In genomic region chr3:41158947-41159346, GRCh38 we compare ENCODE assay signal across 12 cellular contexts. TPM values are rescaled to one million over a fixed set of nuclear protein-coding genes. Genes with fewer than 3 reads are reported as not detected.
DNase-seq lines count a peak whose midpoint lies in the region; ATAC-seq and TF ChIP-seq lines count a peak whose summit lies in the region.
"Had no signal": no experiment of that assay in that cellular context is flagged by ENCODE, and none has a peak within 500 bp of the region (broad histone marks: within the 10 kb centered on the region; RNA-seq: fewer than 3 reads in every experiment).

No MANE protein-coding gene starts in this region.

- CTCF ChIA-PET in HEK293 (lab: Yijun Ruan, JAX), result interaction anchor here (1.3 kb wide), 1 partner anchor 41 kb away, joined by 3 read pairs; the partner anchor contains the start of gene CTNNB1

- H3K27ac ChIP-seq in BLaER1 treated with 17β-estradiol and CSF1 and Interleukin-3, amounts not matched to agents 10 nM and 100 nM, result no peak overlapping the region
- peak overlapping the region; percentile 4; the same call in 1 of the 2 replicates for H3K27ac ChIP-seq in HEK293 (ENCODE audit: extremely low read depth, low read depth, low read length)
- H3K27ac ChIP-seq: brain microvascular endothelial cell, esophagus muscularis mucosa had no signal

- peaks cover 10 to 23% (median 16%) of the 10 kb centered on the region in 10 experiments; a peak in 17 of 20 replicates for H3K4me1 ChIP-seq in BLaER1 treated with 17β-estradiol and CSF1 and Interleukin-3, amounts not matched to agents 10 nM and 100 nM
- H3K4me1 ChIP-seq in HEK293 (ENCODE audit: control insufficient read depth, insufficient read depth, low read length), result no peaks in the 10 kb centered on the region; the same call in 1 of the 2 replicates
- H3K4me1 ChIP-seq: esophagus muscularis mucosa had no signal

- no peaks in the 10 kb centered on the region; a peak in 1 of 22 replicates for H4K20me1 ChIP-seq in BLaER1 treated with 17β-estradiol and CSF1 and Interleukin-3, amounts not matched to agents 10 nM and 100 nM

- peak; percentile 20 to 27 for DNase-seq in activated T-cell treated with anti-CD3 and anti-CD28 coated beads, Interleukin-2, amount 50 U/mL, for 48 hours
- DNase-seq in left colon, result peak; percentile 43 to 67
- no peak for DNase-seq in middle frontal gyrus (ENCODE audit: extremely low spot score, low spot score)
- no peak for DNase-seq in COLO829 (ENCODE audit: low spot score)
- DNase-seq: NCI-H82 had no signal

- no peak for TF ChIP-seq CTCF in HEK293 (tag by site-specific recombination; IDR thresholded peaks at IDR 0.05)

- intact Hi-C loops in left colon (cut with DNase I, micrococcal nuclease), result no loop called here

- ATAC-seq in left colon (peak; percentile 82), GM21528 (IDR thresholded peaks at IDR 0.05; ENCODE audit: low FRiP score, unreplicated experiment) (no peak), HG03460 (IDR thresholded peaks at IDR 0.05; ENCODE audit: unreplicated experiment) (no peak)
- ATAC-seq: natural killer cell treated with Interleukin-12 subunit alpha and Interleukin-12 subunit beta and Interleukin-15 and Interleukin-18, amount 100 ng/mL, for 72 hours had no signal

- H3K9me3 ChIP-seq in BLaER1 treated with 17β-estradiol and CSF1 and Interleukin-3, amounts not matched to agents 10 nM and 100 nM (replicated peaks in 1 of 11), result no peaks in the 10 kb centered on the region
- no peaks in the 10 kb centered on the region for H3K9me3 ChIP-seq in HEK293 (ENCODE audit: control insufficient read depth, insufficient read depth, low read depth, low read length)
- H3K9me3 ChIP-seq: esophagus muscularis mucosa had no signal

- H3K27me3 ChIP-seq in BLaER1 treated with 17β-estradiol and CSF1 and Interleukin-3, amounts not matched to agents 10 nM and 100 nM, result no peaks in the 10 kb centered on the region
- H3K27me3 ChIP-seq: brain microvascular endothelial cell, esophagus muscularis mucosa had no signal

- POLR2A ChIA-PET in HEK293 (lab: Yijun Ruan, JAX), result interaction anchor here (0.7 to 1.8 kb wide), 4 partner anchors 11 to 264 kb away, joined by 3 to 6 read pairs (median 4); partner anchors contain the start of gene CTNNB1

- no peak overlapping the region for H3K4me3 ChIP-seq in BLaER1 treated with 17β-estradiol and CSF1 and Interleukin-3, amounts not matched to agents 10 nM and 100 nM
- no peak overlapping the region for H3K4me3 ChIP-seq in HEK293 (ENCODE audit: low read depth, low read length)
- H3K4me3 ChIP-seq: esophagus muscularis mucosa had no signal

- H3K36me3 ChIP-seq in BLaER1 treated with 17β-estradiol and CSF1 and Interleukin-3, amounts not matched to agents 10 nM and 100 nM, result no peaks in the 10 kb centered on the region
- no peaks in the 10 kb centered on the region for H3K36me3 ChIP-seq in HEK293 (ENCODE audit: control insufficient read depth in 2 of 2, insufficient read depth in 1 of 2, low read length in 2 of 2)
- H3K36me3 ChIP-seq: brain microvascular endothelial cell, esophagus muscularis mucosa had no signal

- no peak overlapping the region for H3K9ac ChIP-seq in BLaER1 treated with 17β-estradiol and CSF1 and Interleukin-3, amounts not matched to agents 10 nM and 100 nM

- peak overlapping the region; percentile 7 to 42 (median 34); a peak in 11 of 22 replicates for H3K4me2 ChIP-seq in BLaER1 treated with 17β-estradiol and CSF1 and Interleukin-3, amounts not matched to agents 10 nM and 100 nM

TF ChIP-seq in HEK293, 187 proteins besides CTCF, POLR2A, EP300 and RAD21 (continues in another document):
- no peak for TF ChIP-seq SP2 (tag by site-specific recombination; IDR thresholded peaks at IDR 0.05)
- TF ChIP-seq ZBTB17 (tag by site-specific recombination; IDR thresholded peaks at IDR 0.05), result no peak
- no peak for TF ChIP-seq SALL2 (tag by site-specific recombination; IDR thresholded peaks at IDR 0.05; ENCODE audit: borderline replicate concordance)
- no peak for TF ChIP-seq OVOL3 (tag by site-specific recombination; IDR thresholded peaks at IDR 0.05)
- TF ChIP-seq ZNF558 (tag by site-specific recombination; IDR thresholded peaks at IDR 0.05), result no peak
- 0 out of 2 replicates have a peak, but pooled peaks have one; percentile 39 for TF ChIP-seq ZNF664 (tag by site-specific recombination; IDR thresholded peaks at IDR 0.05)
- no peak for TF ChIP-seq ZBTB11 (tag by site-specific recombination; conservative IDR thresholded peaks at IDR 0.05; ENCODE audit: low read depth)
- no peak for TF ChIP-seq GLIS2 (tag by site-specific recombination; IDR thresholded peaks at IDR 0.05)
- no peak for TF ChIP-seq HIC1 (tag by site-specific recombination; IDR thresholded peaks at IDR 0.05)
- no peak for TF ChIP-seq ZNF768 (tag by site-specific recombination; IDR thresholded peaks at IDR 0.05)
- TF ChIP-seq ZNF184 (tag by site-specific recombination; IDR thresholded peaks at IDR 0.05), result no peak
- TF ChIP-seq ZNF221 (tag by site-specific recombination; IDR thresholded peaks at IDR 0.05; ENCODE audit: borderline replicate concordance), result no peak
- TF ChIP-seq ZFHX2 (tag by site-specific recombination; conservative IDR thresholded peaks at IDR 0.05), result peak; percentile 96
- no peak for TF ChIP-seq FEZF1 (tag by site-specific recombination; IDR thresholded peaks at IDR 0.05)
- TF ChIP-seq ZNF133 (tag by site-specific recombination; IDR thresholded peaks at IDR 0.05), result no peak
- no peak for TF ChIP-seq ZNF670 (tag by site-specific recombination; IDR thresholded peaks at IDR 0.05; ENCODE audit: low read depth)
- peak; percentile 92 for TF ChIP-seq EGR2 (tag by site-specific recombination; IDR thresholded peaks at IDR 0.05; ENCODE audit: low read depth)
- TF ChIP-seq ZNF19 (tag by site-specific recombination; IDR thresholded peaks at IDR 0.05; ENCODE audit: low read depth), result no peak

RNA-seq across cellular contexts. Expression of gene CTNNB1, which starts 40.4 kb away (rescaled TPM):
- total RNA-seq in left colon, result 100 to 1,000 TPM; 320 to 430 TPM

Comparison
In these comparisons a context has a peak if more than half of its experiments do, and no peak if none do; other contexts are left out.
1. DNase-seq: peak in activated T-cell treated with anti-CD3 and anti-CD28 coated beads, Interleukin-2, amount 50 U/mL, for 48 hours (2 of 2) and left colon (2 of 2); none in middle frontal gyrus (single experiment) and COLO829 (single experiment).